18 cellular contexts compared by ENCODE assay signal in the genomic region with DNA sequence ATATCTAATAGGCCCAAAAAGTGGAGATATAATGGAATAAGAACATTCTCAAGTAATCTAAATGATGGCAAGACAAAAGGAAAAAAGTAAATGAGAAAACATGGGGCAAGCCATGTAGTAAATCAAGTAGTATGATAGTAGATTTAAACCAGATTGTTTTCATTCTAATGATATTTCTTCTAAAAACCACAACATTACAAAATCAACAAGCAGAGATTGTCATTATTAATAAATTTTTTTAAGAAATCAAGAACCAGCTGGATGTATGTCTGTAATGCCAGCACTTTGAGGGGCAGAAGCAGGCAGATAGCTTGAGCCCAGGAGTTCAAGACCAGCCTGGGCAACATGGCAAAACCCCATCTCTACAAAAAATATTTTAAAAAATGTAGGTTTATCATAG.
DNase-seq lines count a peak whose midpoint lies in the region; TF ChIP-seq lines count a peak whose summit lies in the region.
"Had no signal": no experiment of that assay in that cellular context is flagged by ENCODE, and none has a peak within 500 bp of the region (broad histone marks: within the 10 kb centered on the region; RNA-seq: fewer than 3 reads in every experiment).

No MANE protein-coding gene starts in this region.

- H3K4me3 ChIP-seq in AG10803 (ENCODE audit: low read length) = no peak overlapping the region
- H3K4me3 ChIP-seq in adipocyte (ENCODE audit: low read length) = no peak overlapping the region
- H3K4me3 ChIP-seq: BLaER1 treated with 17β-estradiol and CSF1 and Interleukin-3, amounts not matched to agents 10 nM and 100 nM; GM23248 had no signal

- no peak for TF ChIP-seq CTCF in AG10803 (conservative IDR thresholded peaks at IDR 0.05; ENCODE audit: low read length)

- no peaks in the 10 kb centered on the region for H3K27me3 ChIP-seq in adipocyte (replicated peaks; ENCODE audit: control insufficient read depth, insufficient read depth, low read length)
- H3K27me3 ChIP-seq: BE2C; BLaER1 treated with 17β-estradiol and CSF1 and Interleukin-3, amounts not matched to agents 10 nM and 100 nM had no signal

- H3K9ac ChIP-seq in adipocyte (ENCODE audit: low read length) = no peak overlapping the region
- H3K9ac ChIP-seq: BLaER1 treated with 17β-estradiol and CSF1 and Interleukin-3, amounts not matched to agents 10 nM and 100 nM; GM23248 had no signal

- peaks cover 16% of the 10 kb centered on the region for H3K9me3 ChIP-seq in adipocyte (ENCODE audit: control insufficient read depth, low read length)
- H3K9me3 ChIP-seq: BE2C had no signal

- no peaks in the 10 kb centered on the region for H3K36me3 ChIP-seq in adipocyte (ENCODE audit: control insufficient read depth, insufficient read depth, low read length, severe bottlenecking)
- H3K36me3 ChIP-seq: BE2C had no signal

- H3K4me1 ChIP-seq in adipocyte (ENCODE audit: control insufficient read depth, insufficient read depth, low read length) = no peaks in the 10 kb centered on the region
- H3K4me1 ChIP-seq: BE2C had no signal

- DNase-seq in AG10803 (ENCODE audit: low read depth) = peak; percentile 60
- peak; percentile 58 for DNase-seq in adipocyte (ENCODE audit: low read depth)
- DNase-seq in fibroblast of gingiva (ENCODE audit: low read depth) = peak; percentile 58
- no peak for DNase-seq in NCI-H128 (lab: John Stamatoyannopoulos, UW; ENCODE audit: unreplicated experiment)
- no peak for DNase-seq in epidermal melanocyte (ENCODE audit: insufficient read length, low spot score)
- DNase-seq in NCI-H2029 treated with DMSO at 0.1 percent for 48 hours (lab: John Stamatoyannopoulos, UW) = no peak
- DNase-seq: AML-193; BE2C; Calu3; CD4-positive, alpha-beta T cell; COR-L47; DMS53; DMS79 treated with DMSO at 0.1 percent for 48 hours; GF-D8; H7; HCEC 1CT had no signal

Comparison
In these comparisons a context has a peak if more than half of its experiments do, and no peak if none do; other contexts are left out.
1. DNase-seq: peak in AG10803 (single experiment), adipocyte (single experiment) and fibroblast of gingiva (single experiment); none in NCI-H128 (single experiment), epidermal melanocyte (single experiment) and NCI-H2029 treated with DMSO at 0.1 percent for 48 hours (single experiment).